ENCODE assay signal across 8 cellular contexts in the genomic region with DNA sequence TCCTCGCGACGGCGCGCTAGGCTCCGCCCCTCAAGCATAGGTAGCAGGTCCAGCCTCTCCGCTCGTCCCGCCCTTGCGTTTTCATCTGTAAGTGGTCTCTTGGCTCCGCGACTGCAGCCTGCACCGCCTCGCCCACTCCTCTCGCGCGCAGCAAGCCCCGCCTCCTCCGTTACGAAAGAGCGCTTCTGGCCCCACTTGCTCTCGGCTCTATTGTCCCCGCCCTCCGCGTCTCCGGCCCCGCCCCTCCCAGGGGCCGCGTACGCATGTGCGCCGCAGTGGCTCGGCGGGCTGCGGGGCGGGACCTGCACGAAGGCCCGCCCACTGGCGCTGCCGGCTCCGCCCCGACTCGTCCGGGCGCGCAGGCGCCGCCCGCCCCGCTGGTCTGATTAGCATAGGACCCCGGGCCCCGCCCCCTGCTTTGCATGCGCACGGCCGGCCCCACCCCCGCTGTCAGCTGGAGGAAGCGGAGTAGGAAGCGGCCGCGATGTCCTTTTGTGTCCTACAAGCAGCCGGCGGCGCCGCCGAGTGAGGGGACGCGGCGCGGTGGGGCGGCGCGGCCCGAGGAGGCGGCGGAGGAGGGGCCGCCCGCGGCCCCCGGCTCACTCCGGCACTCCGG. TPM values are rescaled to one million over a fixed set of nuclear protein-coding genes. Genes with fewer than 3 reads are reported as not detected.
A peak's percentile ranks its signal among the peaks of the same experiment; 100 is the strongest.
DNase-seq lines count a peak whose midpoint lies in the region; ATAC-seq, FAIRE-seq and TF ChIP-seq lines count a peak whose summit lies in the region.

A gene (plus strand): TSS at position 450 of the 616 bp plus-strand sequence. CDS start 1,656 bp downstream, outside the sequence.

- H3K27me3 Mint-ChIP-seq in WTC11 (ENCODE audit: low read depth): peaks cover 19% of the 10 kb centered on the region

- peak within 1 kb of the TSS; percentile 83 for H3K27ac ChIP-seq in smooth muscle cell (ENCODE audit: low read depth)

- H3K4me1 Mint-ChIP-seq in WTC11: peaks cover 16% of the 10 kb centered on the region

- TF ChIP-seq CTCF in AG09309 (IDR thresholded peaks at IDR 0.05; ENCODE audit: control insufficient read depth, insufficient read depth, low read depth, low read length, missing control alignments): no peak
- no peak for TF ChIP-seq CTCF in WTC11 (IDR thresholded peaks at IDR 0.05)
- no peak for TF ChIP-seq CTCF in bronchial epithelial cell (IDR thresholded peaks at IDR 0.05; ENCODE audit: insufficient read depth, low read length, severe bottlenecking)
- no peak for TF ChIP-seq CTCF in smooth muscle cell (IDR thresholded peaks at IDR 0.05; ENCODE audit: borderline replicate concordance, insufficient read depth, poor library complexity, severe bottlenecking)

- peaks cover 27% of the 10 kb centered on the region for H3K79me2 ChIP-seq in smooth muscle cell (ENCODE audit: low read depth)

- peaks cover 3% of the 10 kb centered on the region for H3K36me3 Mint-ChIP-seq in WTC11

- H4K20me1 ChIP-seq in smooth muscle cell (ENCODE audit: low read depth): peaks cover 7% of the 10 kb centered on the region

- peak within 1 kb of the TSS; percentile 100 for H3K27ac Mint-ChIP-seq in WTC11

- H2AFZ ChIP-seq in smooth muscle cell (ENCODE audit: low read depth): peak within 1 kb of the TSS; percentile 62

- H3K4me3 Mint-ChIP-seq in WTC11: peak within 1 kb of the TSS; percentile 91

- no peaks in the 10 kb centered on the region for H3K9me3 Mint-ChIP-seq in WTC11

- no peak for FAIRE-seq in bronchial epithelial cell (lab: Jason Lieb, UNC)

- no peaks in the 10 kb centered on the region for H3K9me3 ChIP-seq in smooth muscle cell (replicated peaks; ENCODE audit: low read depth)

- H3K4me1 ChIP-seq in smooth muscle cell (ENCODE audit: low read depth): peaks cover 10% of the 10 kb centered on the region

- H3K27me3 ChIP-seq in bronchial epithelial cell (ENCODE audit: control insufficient read depth, insufficient read depth, low read length) (peaks cover 3% of the 10 kb centered on the region), smooth muscle cell (ENCODE audit: low read depth) (peaks cover 7% of the 10 kb centered on the region)

- no peaks in the 10 kb centered on the region for H3F3A ChIP-seq in smooth muscle cell (ENCODE audit: low read depth)

- CTCF ChIA-PET in WTC11 (lab: Charles Lee): interaction anchor here (0.6 to 5.6 kb wide), 31 partner anchors 9 to 156 kb away, joined by 3 to 151 read pairs (median 8); a partner anchor contains a TSS

- peak within 1 kb of the TSS; percentile 99 for H3K4me2 ChIP-seq in smooth muscle cell

- POLR2A ChIA-PET in WTC11 (lab: Charles Lee): interaction anchor here (0.6 to 2.6 kb wide), 9 partner anchors 13 to 474 kb away, joined by 3 to 25 read pairs (median 5); a partner anchor contains a TSS

- ATAC-seq in GM19025 (IDR thresholded peaks at IDR 0.05; ENCODE audit: low read depth, unreplicated experiment): peak; percentile 62
- peak; percentile 70 for ATAC-seq in HG03280 (IDR thresholded peaks at IDR 0.05; ENCODE audit: unreplicated experiment)
- peak; percentile 79 for ATAC-seq in WTC11

- WGBS in smooth muscle cell (ENCODE audit: low lambda C conversion rate): under 1% methylated on average over 29 of the region's 81 CpGs

- peak within 1 kb of the TSS; percentile 93 for H3K4me3 ChIP-seq in AG09309 (ENCODE audit: control insufficient read depth, low read depth, low read length)
- peak within 1 kb of the TSS; percentile 77 for H3K4me3 ChIP-seq in bronchial epithelial cell (ENCODE audit: low read depth, low read length)
- peak within 1 kb of the TSS; percentile 82 for H3K4me3 ChIP-seq in smooth muscle cell

- DNase-seq in AG09309 (ENCODE audit: low read depth) (peak; percentile 74), NCI-H345 (lab: John Stamatoyannopoulos, UW) (peak; percentile 100), WTC11 (ENCODE audit: low spot score) (peak; percentile 100), bronchial epithelial cell (ENCODE audit: low read depth) (peak; percentile 89), iPS-NIHi7 (ENCODE audit: extremely low spot score) (peak; percentile 95), smooth muscle cell (lab: John Stamatoyannopoulos, UW; ENCODE audit: unreplicated experiment) (peak; percentile 98)

- H3K36me3 ChIP-seq in bronchial epithelial cell (ENCODE audit: control insufficient read depth, insufficient read depth, low read length) (peaks cover 4% of the 10 kb centered on the region), smooth muscle cell (ENCODE audit: low read depth) (no peaks in the 10 kb centered on the region)

- H3K9ac ChIP-seq in smooth muscle cell (ENCODE audit: low read depth): peak within 1 kb of the TSS; percentile 60

TF ChIP-seq in WTC11, 78 proteins besides CTCF, POLR2A, EP300 and RAD21:
- TF ChIP-seq SP1 (CRISPR knock-in tag; conservative IDR thresholded peaks at IDR 0.05) (peak; percentile 83), GRHL2 (CRISPR knock-in tag; IDR thresholded peaks at IDR 0.05; ENCODE audit: insufficient replicate concordance, severe bottlenecking) (no peak), NFATC4 (CRISPR knock-in tag; IDR thresholded peaks at IDR 0.05) (no peak), TP53 (CRISPR knock-in tag; IDR thresholded peaks at IDR 0.05) (no peak)
- TF ChIP-seq, protein P1, sequence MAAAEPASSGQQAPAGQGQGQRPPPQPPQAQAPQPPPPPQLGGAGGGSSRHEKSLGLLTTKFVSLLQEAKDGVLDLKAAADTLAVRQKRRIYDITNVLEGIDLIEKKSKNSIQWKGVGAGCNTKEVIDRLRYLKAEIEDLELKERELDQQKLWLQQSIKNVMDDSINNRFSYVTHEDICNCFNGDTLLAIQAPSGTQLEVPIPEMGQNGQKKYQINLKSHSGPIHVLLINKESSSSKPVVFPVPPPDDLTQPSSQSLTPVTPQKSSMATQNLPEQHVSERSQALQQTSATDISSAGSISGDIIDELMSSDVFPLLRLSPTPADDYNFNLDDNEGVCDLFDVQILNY (CRISPR knock-in tag; IDR thresholded peaks at IDR 0.05): 0 out of 2 replicates have a peak, but pooled peaks have one; percentile 52
- TF ChIP-seq, protein P2, sequence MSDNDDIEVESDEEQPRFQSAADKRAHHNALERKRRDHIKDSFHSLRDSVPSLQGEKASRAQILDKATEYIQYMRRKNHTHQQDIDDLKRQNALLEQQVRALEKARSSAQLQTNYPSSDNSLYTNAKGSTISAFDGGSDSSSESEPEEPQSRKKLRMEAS (CRISPR knock-in tag; IDR thresholded peaks at IDR 0.05): 0 out of 2 replicates have a peak, but pooled peaks have one; percentile 9

RNA-seq across cellular contexts. Expression of the gene that starts here (rescaled TPM):
- total RNA-seq in WTC11 (2021) (56.3 to 81.9 TPM (median 59.1 TPM) in 3 replicates), bronchial epithelial cell (76.9 and 139 TPM in 2 replicates), smooth muscle cell (7.7 and 8.0 TPM in 2 replicates)
- polyA plus RNA-seq in smooth muscle cell: 16.7 and 29.4 TPM in 2 replicates

Comparison
In these comparisons a context has a peak if more than half of its experiments do, and no peak if none do; other contexts are left out.
1. Peak in every context shown above with its lines: DNase-seq, ATAC-seq, H3K4me3 ChIP-seq and H3K27ac ChIP-seq.